27 cellular contexts compared by ENCODE assay signal in the genomic region with DNA sequence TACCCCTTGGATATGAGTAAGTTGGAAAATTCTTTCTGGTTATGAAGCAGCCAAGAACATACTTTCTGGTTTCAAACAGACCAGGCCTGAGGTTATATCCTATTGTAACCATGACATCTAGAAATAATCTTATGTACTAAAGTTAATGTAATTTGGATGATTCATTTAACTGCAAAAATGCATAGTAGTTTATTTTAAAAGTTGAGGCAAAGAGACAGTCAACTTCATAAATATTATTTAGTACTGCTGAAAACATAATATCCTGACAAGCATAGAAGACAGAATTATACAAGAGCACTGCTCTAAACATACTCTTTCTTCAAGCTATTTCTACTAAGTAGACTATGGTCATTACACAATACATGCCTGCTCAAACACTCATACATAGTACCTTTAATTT. TPM values are rescaled to one million over a fixed set of nuclear protein-coding genes. Genes with fewer than 3 reads are reported as not detected.
A peak's percentile ranks its signal among the peaks of the same experiment; 100 is the strongest.
DNase-seq lines count a peak whose midpoint lies in the region; ATAC-seq, FAIRE-seq and TF ChIP-seq lines count a peak whose summit lies in the region.
"Had no signal": no experiment of that assay in that cellular context is flagged by ENCODE, and none has a peak within 500 bp of the region (broad histone marks: within the 10 kb centered on the region; RNA-seq: fewer than 3 reads in every experiment).

No MANE protein-coding gene starts in this region.

- CTCF ChIA-PET in GM12878 (lab: Yijun Ruan, JAX), result interaction anchor here (1.5 kb wide), 1 partner anchor 9 kb away, joined by 4 read pairs; no protein-coding TSS in a partner anchor

- TF ChIP-seq POLR2A in GM12878 (IDR thresholded peaks at IDR 0.05; ENCODE audit: low read depth, low read length), result no peak

- peak overlapping the region; percentile 16; the same call in 1 of the 2 replicates for H3K4me2 ChIP-seq in MM.1S (ENCODE audit: low read depth, low read length)
- no peak overlapping the region for H3K4me2 ChIP-seq in GM12878 (ENCODE audit: control insufficient read depth, insufficient read depth)

- H3K27me3 ChIP-seq in MM.1S (replicated peaks; ENCODE audit: insufficient read depth, low read length) (no peaks in the 10 kb centered on the region), GM12878 (replicated peaks in 1 of 2; ENCODE audit: control insufficient read depth in 2 of 2, insufficient read depth in 2 of 2, low read length in 1 of 2) (no peaks in the 10 kb centered on the region)
- H3K27me3 ChIP-seq: pancreas, right atrium auricular region, SJCRH30, testis, uterus had no signal

- no peak for TF ChIP-seq RAD21 in GM12878 (IDR thresholded peaks at IDR 0.05; ENCODE audit: insufficient read depth, low read depth, low read length)

- H3K9me3 Mint-ChIP-seq in natural killer cell, result no peaks in the 10 kb centered on the region
- H3K9me3 Mint-ChIP-seq: activated naive CD4-positive, alpha-beta T cell treated with anti-CD3 and anti-CD28 coated beads, Interleukin-2, amount 10 ng/mL, durations not matched to agents 7 days and 5 days; natural killer cell treated with Interleukin-12 subunit alpha and Interleukin-12 subunit beta and Interleukin-15 and Interleukin-18, amount 100 ng/mL, for 72 hours had no signal

- H3F3A ChIP-seq in MM.1S (ENCODE audit: insufficient read depth, low read length), result no peaks in the 10 kb centered on the region

- H3K36me3 ChIP-seq in MM.1S (replicated peaks; ENCODE audit: insufficient read depth, low read length) (no peaks in the 10 kb centered on the region), GM12878 (ENCODE audit: control insufficient read depth in 2 of 2, insufficient read depth in 2 of 2, low read length in 1 of 2) (no peaks in the 10 kb centered on the region)
- H3K36me3 ChIP-seq: pancreas, uterus had no signal

- in situ Hi-C loops in GM12878 (cut with MboI), result no loop called here

- POLR2A ChIA-PET in GM12878 (lab: Charles Lee), result no interaction called here

- H3K9me3 ChIP-seq in MM.1S (replicated peaks; ENCODE audit: insufficient read depth, low read length) (no peaks in the 10 kb centered on the region), GM12878 (replicated peaks; ENCODE audit: control insufficient read depth, insufficient read depth, low read length) (no peaks in the 10 kb centered on the region)
- H3K9me3 ChIP-seq: pancreas, right atrium auricular region, SJCRH30, testis, uterus had no signal

- peak; percentile 23 for DNase-seq in EL
- no peak for DNase-seq in MM.1S
- DNase-seq in GM12878 (ENCODE audit: low read depth, low spot score), result no peak
- DNase-seq in iris pigment epithelial cell (ENCODE audit: low read depth), result peak; percentile 59
- DNase-seq in NCI-H1694 treated with DMSO at 0.1 percent for 48 hours (lab: John Stamatoyannopoulos, UW), result no peak
- no peak for DNase-seq in natural killer cell
- no peak for DNase-seq in NCI-H1436 (lab: John Stamatoyannopoulos, UW)
- DNase-seq: activated CD8-positive, alpha-beta memory T cell treated with anti-CD3 and anti-CD28 coated beads, Interleukin-2, amount 10 ng/mL, durations not matched to agents 7 days and 5 days; activated naive CD4-positive, alpha-beta T cell treated with anti-CD3 and anti-CD28 coated beads, Interleukin-2, amount 10 ng/mL, durations not matched to agents 7 days and 5 days; anterior cingulate cortex; effector CD4-positive, alpha-beta T cell; NCI-H510A treated with DMSO at 0.1 percent for 48 hours; NK-92 treated with Interleukin-12 subunit alpha and Interleukin-12 subunit beta, amount 100 ng/mL, for 24 hours; pancreas; SJCRH30; stimulated activated CD4-positive, alpha-beta T cell treated with anti-CD3 and anti-CD28 coated beads, Interleukin-4, amount 100 ng/mL, for 4 hours; stimulated activated naive CD4-positive, alpha-beta T cell; testis; uterus had no signal

- no peaks in the 10 kb centered on the region for H3K4me1 Mint-ChIP-seq in natural killer cell

- H3K4me3 Mint-ChIP-seq in natural killer cell, result no peak overlapping the region
- H3K4me3 Mint-ChIP-seq: activated CD8-positive, alpha-beta memory T cell treated with anti-CD3 and anti-CD28 coated beads, Interleukin-2, amount 10 ng/mL, durations not matched to agents 7 days and 5 days; activated naive CD4-positive, alpha-beta T cell treated with anti-CD3 and anti-CD28 coated beads, Interleukin-2, amount 10 ng/mL, durations not matched to agents 7 days and 5 days; natural killer cell treated with Interleukin-12 subunit alpha and Interleukin-12 subunit beta and Interleukin-15 and Interleukin-18, amount 100 ng/mL, for 72 hours had no signal

- BruUV-seq in GM12878 (replicated peaks; lab: Mats Ljungman, UMichigan), result no TSS peak

- H3K9ac ChIP-seq in MM.1S (ENCODE audit: low read length), result no peak overlapping the region
- no peak overlapping the region for H3K9ac ChIP-seq in GM12878 (ENCODE audit: control insufficient read depth, insufficient read depth, low read length)

- no peaks in the 10 kb centered on the region for H3K9me2 ChIP-seq in MM.1S (replicated peaks; ENCODE audit: insufficient read depth, low read length)

- H4K20me1 ChIP-seq in MM.1S (ENCODE audit: insufficient read depth, low read length), result no peaks in the 10 kb centered on the region
- H4K20me1 ChIP-seq in GM12878 (ENCODE audit: control insufficient read depth, insufficient read depth), result no peaks in the 10 kb centered on the region

- no peak for FAIRE-seq in GM12878 (lab: Jason Lieb, UNC)
- FAIRE-seq: D721Med had no signal

- no peak overlapping the region for H3K4me3 ChIP-seq in MM.1S (ENCODE audit: low read length)
- H3K4me3 ChIP-seq in GM12878, result no peak overlapping the region
- H3K4me3 ChIP-seq: pancreas, right atrium auricular region, SJCRH30, testis, uterus had no signal

- RAD21 ChIA-PET in GM12878 (lab: Charles Lee; ENCODE audit: unreplicated experiment), result no interaction called here

- SMC1A ChIA-PET in GM12878 (lab: Charles Lee; ENCODE audit: uncharacterized antibody, unreplicated experiment), result interaction anchor here (0.6 kb wide), 1 partner anchor 355 kb away, joined by 3 read pairs; no protein-coding TSS in a partner anchor

- H3K79me2 ChIP-seq in MM.1S (ENCODE audit: low read length) (no peaks in the 10 kb centered on the region), GM12878 (ENCODE audit: control insufficient read depth, insufficient read depth, low read length) (no peaks in the 10 kb centered on the region)

- intact Hi-C loops in GM12878 (cut with micrococcal nuclease; ENCODE audit: unreplicated experiment), result no loop called here
- intact Hi-C loops in natural killer cell (cut with micrococcal nuclease), result no loop called here

- H3K36me3 Mint-ChIP-seq in natural killer cell, result no peaks in the 10 kb centered on the region

- ATAC-seq in GM12878, result peak; percentile 46; the same call in 1 of the 3 replicates
- ATAC-seq in natural killer cell, result no peak
- ATAC-seq: activated CD8-positive, alpha-beta memory T cell treated with anti-CD3 and anti-CD28 coated beads, Interleukin-2, amount 10 ng/mL, durations not matched to agents 7 days and 5 days; natural killer cell treated with Interleukin-12 subunit alpha and Interleukin-12 subunit beta and Interleukin-15 and Interleukin-18, amount 100 ng/mL, for 72 hours; pancreas had no signal

- no peak overlapping the region for H3K27ac ChIP-seq in MM.1S (ENCODE audit: low read length)
- H3K27ac ChIP-seq in GM12878 (ENCODE audit: control insufficient read depth, insufficient read depth), result no peak overlapping the region
- H3K27ac ChIP-seq: epithelial cell of prostate, pancreas, right atrium auricular region, SJCRH30, testis, uterus had no signal

- H2AFZ ChIP-seq in MM.1S (ENCODE audit: low read length) (no peak overlapping the region), GM12878 (ENCODE audit: control insufficient read depth, low read depth, low read length) (no peak overlapping the region)

- TF ChIP-seq CTCF in MM.1S (IDR thresholded peaks at IDR 0.05; ENCODE audit: low read length) (no peak), GM12878 (IDR thresholded peaks at IDR 0.05 in 2 of 3, conservative IDR thresholded peaks at IDR 0.05 in 1 of 3; ENCODE audit: control insufficient read depth in 2 of 3, extremely low read depth in 1 of 3, insufficient read depth in 1 of 3, low read depth in 3 of 3, low read length in 3 of 3) (no peak), natural killer cell (IDR thresholded peaks at IDR 0.05) (no peak)

- H3K4me1 ChIP-seq in MM.1S (ENCODE audit: low read length) (peaks cover 5% of the 10 kb centered on the region), GM12878 (ENCODE audit: control insufficient read depth, insufficient read depth, low read length) (no peaks in the 10 kb centered on the region)
- H3K4me1 ChIP-seq: pancreas, right atrium auricular region, SJCRH30, testis, uterus had no signal

- no peaks in the 10 kb centered on the region for H3K27me3 Mint-ChIP-seq in natural killer cell (ENCODE audit: low read depth in 2 of 2)
- H3K27me3 Mint-ChIP-seq: activated CD8-positive, alpha-beta memory T cell treated with anti-CD3 and anti-CD28 coated beads, Interleukin-2, amount 10 ng/mL, durations not matched to agents 7 days and 5 days; activated naive CD4-positive, alpha-beta T cell treated with anti-CD3 and anti-CD28 coated beads, Interleukin-2, amount 10 ng/mL, durations not matched to agents 7 days and 5 days; natural killer cell treated with Interleukin-12 subunit alpha and Interleukin-12 subunit beta and Interleukin-15 and Interleukin-18, amount 100 ng/mL, for 72 hours had no signal

- no peak for TF ChIP-seq EP300 in GM12878 (IDR thresholded peaks at IDR 0.05; ENCODE audit: borderline replicate concordance in 1 of 2, control insufficient read depth in 1 of 2, low read depth in 2 of 2, low read length in 2 of 2)

- H3K27ac Mint-ChIP-seq in natural killer cell, result no peak overlapping the region
- H3K27ac Mint-ChIP-seq: activated CD8-positive, alpha-beta memory T cell treated with anti-CD3 and anti-CD28 coated beads, Interleukin-2, amount 10 ng/mL, durations not matched to agents 7 days and 5 days; activated naive CD4-positive, alpha-beta T cell treated with anti-CD3 and anti-CD28 coated beads, Interleukin-2, amount 10 ng/mL, durations not matched to agents 7 days and 5 days had no signal

RNA-seq across cellular contexts. Expression of gene ODF2L, which starts 25.5 kb away (rescaled TPM):
- 136 and 141 TPM in 2 replicates for total RNA-seq in GM12878 (2013; cell fraction: nucleolus; rRNA removed)
- total RNA-seq in GM12878 (2014; rRNA removed), result 12.2 and 19.9 TPM in 2 replicates
- total RNA-seq in GM12878 (2014; rRNA removed; fragmentation: Illumina TruSeq; extraction: Trizol), result 29.5 and 31.2 TPM in 2 replicates
- total RNA-seq in GM12878 (2021), result 16.6 and 17.1 TPM in 2 replicates
- polyA plus RNA-seq in GM12878 (2011; ENCODE audit: low read depth), result 7.3 TPM
- polyA plus RNA-seq in GM12878 (2011; rRNA removed), result 10.4 and 25.3 TPM in 2 replicates
- 2.0 and 2.6 TPM in 2 replicates for polyA plus RNA-seq in GM12878 (2011; cell fraction: cytosol; rRNA removed)
- polyA plus RNA-seq in GM12878 (2011; cell fraction: nucleus; rRNA removed), result 16.3 and 18.9 TPM in 2 replicates
- 9.1 and 14.1 TPM in 2 replicates for polyA plus RNA-seq in GM12878 (2012)
- polyA plus RNA-seq in GM12878 (2014; fragmentation: Illumina TruSeq; extraction: Trizol), result 22.8 and 41.0 TPM in 2 replicates
- 10 to 100 TPM; 20.0 to 25.9 TPM for polyA plus RNA-seq in GM12878 (2014; fragmentation: Nextera tagmentation; extraction: Ambion mirVana)
- polyA plus RNA-seq in GM12878 (2014; rRNA removed), result 13.5 and 13.6 TPM in 2 replicates
- polyA plus RNA-seq in GM12878 (2016; fragmentation: Nextera tagmentation; extraction: Ambion mirVana), result 10 to 100 TPM; 13.7 to 20.1 TPM
- polyA minus RNA-seq in GM12878 (2011; rRNA and poly(A)+ RNA removed), result 3.9 and 4.6 TPM in 2 replicates
- 3.2 and 3.6 TPM in 2 replicates for polyA minus RNA-seq in GM12878 (2011; cell fraction: cytosol; rRNA and poly(A)+ RNA removed)
- polyA minus RNA-seq in GM12878 (2011; cell fraction: nucleus; rRNA and poly(A)+ RNA removed), result 13.4 and 18.5 TPM in 2 replicates
- total RNA-seq in natural killer cell, result 100 to 1,000 TPM in 1 of 3 donors, 10 to 100 TPM in 2; 79.7 to 102 (median 82.0) TPM

RNA-seq across cellular contexts. Expression of gene CLCA2, which starts 53.3 kb away (rescaled TPM):
- total RNA-seq in GM12878 (2013; cell fraction: nucleolus; rRNA removed), result not detected in 2 replicates
- not detected in 2 replicates for total RNA-seq in GM12878 (2014; rRNA removed)
- total RNA-seq in GM12878 (2014; rRNA removed; fragmentation: Illumina TruSeq; extraction: Trizol), result 0.05 TPM in 1 of 2 replicates, not detected in the other
- not detected in 2 replicates for total RNA-seq in GM12878 (2021)
- not detected for polyA plus RNA-seq in GM12878 (2011; ENCODE audit: low read depth)
- 0.15 TPM in 1 of 2 replicates, not detected in the other for polyA plus RNA-seq in GM12878 (2011; rRNA removed)
- not detected in 2 replicates for polyA plus RNA-seq in GM12878 (2011; cell fraction: cytosol; rRNA removed)
- not detected in 2 replicates for polyA plus RNA-seq in GM12878 (2011; cell fraction: nucleus; rRNA removed)
- polyA plus RNA-seq in GM12878 (2012), result not detected in 2 replicates
- polyA plus RNA-seq in GM12878 (2014; fragmentation: Illumina TruSeq; extraction: Trizol), result 0.01 TPM in 1 of 2 replicates, not detected in the other
- polyA plus RNA-seq in GM12878 (2014; fragmentation: Nextera tagmentation; extraction: Ambion mirVana), result under 1 TPM in 1 of 2 experiments, not detected in 1; 0.02 TPM
- not detected in 2 replicates for polyA plus RNA-seq in GM12878 (2014; rRNA removed)
- under 1 TPM in 1 of 2 experiments, not detected in 1; 0.20 TPM for polyA plus RNA-seq in GM12878 (2016; fragmentation: Nextera tagmentation; extraction: Ambion mirVana)
- polyA minus RNA-seq in GM12878 (2011; rRNA and poly(A)+ RNA removed), result not detected in 2 replicates
- not detected in 2 replicates for polyA minus RNA-seq in GM12878 (2011; cell fraction: cytosol; rRNA and poly(A)+ RNA removed)
- polyA minus RNA-seq in GM12878 (2011; cell fraction: nucleus; rRNA and poly(A)+ RNA removed), result not detected in 2 replicates
- not detected for total RNA-seq in natural killer cell
- total RNA-seq: activated CD8-positive, alpha-beta memory T cell treated with anti-CD3 and anti-CD28 coated beads, Interleukin-2, amount 10 ng/mL, durations not matched to agents 7 days and 5 days; cerebellum; Daoy; liver; natural killer cell treated with Interleukin-12 subunit alpha and Interleukin-12 subunit beta and Interleukin-15 and Interleukin-18, amount 100 ng/mL, for 72 hours; right atrium auricular region; SJCRH30; T-helper 1 cell treated with Interleukin-12 subunit alpha and Interleukin-12 subunit beta and Interleukin-4 antibody, amounts not matched to agents 30 ng/mL and 1 ng/mL, for 36 hours; uterus had no signal
- polyA plus RNA-seq: liver, pancreas had no signal

Comparison
In these comparisons a context has a peak if more than half of its experiments do, and no peak if none do; other contexts are left out.
1. DNase-seq: peak in EL (single experiment) and iris pigment epithelial cell (single experiment); none in MM.1S (single experiment), GM12878 (single experiment), NCI-H1694 treated with DMSO at 0.1 percent for 48 hours (single experiment), natural killer cell (single experiment) and NCI-H1436 (single experiment).